Comparison of ENCODE assay signal across 19 cellular contexts in the genomic region with DNA sequence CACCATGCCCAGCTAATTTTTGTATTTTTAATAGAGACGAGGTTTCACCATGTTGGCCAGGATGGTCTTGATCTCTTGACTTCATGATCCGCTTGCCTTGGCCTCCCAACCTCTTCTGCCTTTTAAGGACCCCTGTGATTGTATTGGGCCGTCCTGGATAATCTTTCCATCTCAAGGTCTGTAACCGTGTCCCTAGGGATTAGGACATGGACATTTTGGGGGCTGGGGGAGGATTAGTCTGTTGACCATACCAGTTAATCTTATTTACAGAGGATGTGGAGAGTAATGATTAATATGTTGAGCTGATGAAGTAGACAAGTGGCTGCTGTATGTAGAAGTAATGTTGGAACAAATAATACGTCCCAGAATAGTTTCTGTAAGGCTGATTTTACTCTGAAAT.
DNase-seq lines count a peak whose midpoint lies in the region; ATAC-seq lines count a peak whose summit lies in the region.
"Had no signal": no experiment of that assay in that cellular context is flagged by ENCODE, and none has a peak within 500 bp of the region (broad histone marks: within the 10 kb centered on the region; RNA-seq: fewer than 3 reads in every experiment).

No MANE protein-coding gene starts in this region.

- H3K27ac Mint-ChIP-seq in activated naive CD4-positive, alpha-beta T cell treated with anti-CD3 and anti-CD28 coated beads, Interleukin-2, amount 10 ng/mL, durations not matched to agents 7 days and 5 days, result peak overlapping the region; percentile 47
- peak overlapping the region; percentile 90 for H3K27ac Mint-ChIP-seq in central memory CD8-positive, alpha-beta T cell (ENCODE audit: low read depth)
- peak overlapping the region in 1 of 2 donors; percentile 92 for H3K27ac Mint-ChIP-seq in stimulated activated naive CD8-positive, alpha-beta T cell treated with anti-CD3 and anti-CD28 coated beads, Interleukin-15, amount 100 ng/mL, for 72 hours
- H3K27ac Mint-ChIP-seq: WTC11 had no signal

- DNase-seq in activated naive CD4-positive, alpha-beta T cell treated with anti-CD3 and anti-CD28 coated beads, Interleukin-2, amount 10 ng/mL, durations not matched to agents 7 days and 5 days, result no peak
- DNase-seq in activated naive CD4-positive, alpha-beta T cell (lab: John Stamatoyannopoulos, UW), result no peak
- DNase-seq in NCI-H82 (lab: John Stamatoyannopoulos, UW) (peak; percentile 88), HuH-7 (ENCODE audit: low spot score) (no peak), SKM-1 (lab: John Stamatoyannopoulos, UW; ENCODE audit: unreplicated experiment) (no peak)
- DNase-seq in central memory CD8-positive, alpha-beta T cell (ENCODE audit: low spot score in 2 of 2), result no peak
- DNase-seq in stimulated activated naive CD8-positive, alpha-beta T cell treated with anti-CD3 and anti-CD28 coated beads, Interleukin-15, amount 100 ng/mL, for 72 hours, result no peak
- DNase-seq: anterior cingulate cortex; DMS 273 treated with DMSO at 0.1 percent for 48 hours; foreskin fibroblast; H7; left ventricle myocardium superior; NCI-H187; NCI-H524; Peyer's patch; stimulated activated naive CD4-positive, alpha-beta T cell treated with Interleukin-2 at 50 U/mL for 16 hours; uterus had no signal

- peaks cover 78% of the 10 kb centered on the region for H3K4me1 Mint-ChIP-seq in activated naive CD4-positive, alpha-beta T cell treated with anti-CD3 and anti-CD28 coated beads, Interleukin-2, amount 10 ng/mL, durations not matched to agents 7 days and 5 days
- peaks cover 68% of the 10 kb centered on the region for H3K4me1 Mint-ChIP-seq in central memory CD8-positive, alpha-beta T cell
- peaks cover 79% of the 10 kb centered on the region for H3K4me1 Mint-ChIP-seq in stimulated activated naive CD8-positive, alpha-beta T cell treated with anti-CD3 and anti-CD28 coated beads, Interleukin-15, amount 100 ng/mL, for 72 hours

- no peaks in the 10 kb centered on the region for H3K9me3 Mint-ChIP-seq in activated naive CD4-positive, alpha-beta T cell treated with anti-CD3 and anti-CD28 coated beads, Interleukin-2, amount 10 ng/mL, durations not matched to agents 7 days and 5 days
- no peaks in the 10 kb centered on the region for H3K9me3 Mint-ChIP-seq in central memory CD8-positive, alpha-beta T cell
- H3K9me3 Mint-ChIP-seq in stimulated activated naive CD8-positive, alpha-beta T cell treated with anti-CD3 and anti-CD28 coated beads, Interleukin-15, amount 100 ng/mL, for 72 hours, result no peaks in the 10 kb centered on the region

- H3K36me3 Mint-ChIP-seq in activated naive CD4-positive, alpha-beta T cell treated with anti-CD3 and anti-CD28 coated beads, Interleukin-2, amount 10 ng/mL, durations not matched to agents 7 days and 5 days, result peaks cover 40% of the 10 kb centered on the region
- peaks cover 3% of the 10 kb centered on the region for H3K36me3 Mint-ChIP-seq in central memory CD8-positive, alpha-beta T cell (ENCODE audit: insufficient read depth)
- H3K36me3 Mint-ChIP-seq: WTC11 had no signal

- H3K27me3 Mint-ChIP-seq in activated naive CD4-positive, alpha-beta T cell treated with anti-CD3 and anti-CD28 coated beads, Interleukin-2, amount 10 ng/mL, durations not matched to agents 7 days and 5 days, result no peaks in the 10 kb centered on the region
- H3K27me3 Mint-ChIP-seq in central memory CD8-positive, alpha-beta T cell, result no peaks in the 10 kb centered on the region
- H3K27me3 Mint-ChIP-seq in stimulated activated naive CD8-positive, alpha-beta T cell treated with anti-CD3 and anti-CD28 coated beads, Interleukin-15, amount 100 ng/mL, for 72 hours, result no peaks in the 10 kb centered on the region

- H3K4me3 Mint-ChIP-seq in activated naive CD4-positive, alpha-beta T cell treated with anti-CD3 and anti-CD28 coated beads, Interleukin-2, amount 10 ng/mL, durations not matched to agents 7 days and 5 days, result peak overlapping the region; percentile 26
- peak overlapping the region; percentile 57 for H3K4me3 Mint-ChIP-seq in central memory CD8-positive, alpha-beta T cell
- H3K4me3 Mint-ChIP-seq in stimulated activated naive CD8-positive, alpha-beta T cell treated with anti-CD3 and anti-CD28 coated beads, Interleukin-15, amount 100 ng/mL, for 72 hours, result peak overlapping the region; percentile 70 to 81
- H3K4me3 Mint-ChIP-seq: WTC11 had no signal

- CTCF ChIA-PET in activated naive CD4-positive, alpha-beta T cell treated with anti-CD3 and anti-CD28 coated beads, Interleukin-2, amount 10 ng/mL, durations not matched to agents 7 days and 5 days (lab: Charles Lee), result interaction anchor here (0.8 to 0.9 kb wide), 2 partner anchors 9 to 90 kb away, joined by 3 to 4 read pairs; no protein-coding TSS in a partner anchor

- ATAC-seq in central memory CD8-positive, alpha-beta T cell (replicated peaks; ENCODE audit: extremely low read depth, poor library complexity, severe bottlenecking), result no peak
- no peak for ATAC-seq in stimulated activated naive CD8-positive, alpha-beta T cell treated with anti-CD3 and anti-CD28 coated beads, Interleukin-15, amount 100 ng/mL, for 72 hours
- no peak for ATAC-seq in HG03565 (IDR thresholded peaks at IDR 0.05; ENCODE audit: unreplicated experiment)
- ATAC-seq: left ventricle myocardium superior, WTC11 had no signal
